In genomic region chr3:16289144-16289889, GRCh38 we compare ENCODE assay signal across 16 cellular contexts. TPM values are rescaled to one million over a fixed set of nuclear protein-coding genes. Genes with fewer than 3 reads are reported as not detected.
DNase-seq lines count a peak whose midpoint lies in the region; ATAC-seq lines count a peak whose summit lies in the region.
"Had no signal": no experiment of that assay in that cellular context is flagged by ENCODE, and none has a peak within 500 bp of the region (broad histone marks: within the 10 kb centered on the region; RNA-seq: fewer than 3 reads in every experiment).

No MANE protein-coding gene starts in this region.

- intact Hi-C loops in activated CD4-positive, alpha-beta T cell treated with anti-CD3 and anti-CD28 coated beads for 36 hours (cut with DNase I, micrococcal nuclease): loop anchor here in 1 of 2 experiments (5.0 kb wide), 1 partner anchor 223 kb away; the partner anchor contains the start of gene RFTN1
- intact Hi-C loops in activated CD4-positive, alpha-beta memory T cell treated with anti-CD3 and anti-CD28 coated beads for 36 hours (cut with micrococcal nuclease): loop anchor here (5.0 to 10.0 kb wide), 3 partner anchors 173 to 945 kb away; no protein-coding TSS in a partner anchor

- POLR2A ChIA-PET in activated CD4-positive, alpha-beta T cell treated with anti-CD3 and anti-CD28 coated beads for 36 hours (lab: Charles Lee): interaction anchor here (1.2 kb wide), 1 partner anchor 30 kb away, joined by 3 read pairs; no protein-coding TSS in a partner anchor
- POLR2A ChIA-PET in activated CD4-positive, alpha-beta memory T cell treated with anti-CD3 and anti-CD28 coated beads for 36 hours (lab: Charles Lee): interaction anchor here (1.1 to 1.4 kb wide), 6 partner anchors 11 to 223 kb away, joined by 3 to 7 read pairs (median 3); partner anchors contain the start of genes DPH3 and OXNAD1

- H3K27ac Mint-ChIP-seq in activated CD4-positive, alpha-beta T cell treated with anti-CD3 and anti-CD28 coated beads for 36 hours: peak overlapping the region; percentile 94
- H3K27ac Mint-ChIP-seq in activated CD4-positive, alpha-beta memory T cell treated with anti-CD3 and anti-CD28 coated beads for 36 hours: peak overlapping the region; percentile 85

- H3K4me3 Mint-ChIP-seq in activated CD4-positive, alpha-beta T cell treated with anti-CD3 and anti-CD28 coated beads for 36 hours: peak overlapping the region; percentile 79
- peak overlapping the region; percentile 70 for H3K4me3 Mint-ChIP-seq in activated CD4-positive, alpha-beta memory T cell treated with anti-CD3 and anti-CD28 coated beads for 36 hours
- H3K4me3 Mint-ChIP-seq: nephron had no signal

- peaks cover 70% of the 10 kb centered on the region for H3K36me3 Mint-ChIP-seq in activated CD4-positive, alpha-beta T cell treated with anti-CD3 and anti-CD28 coated beads for 36 hours (ENCODE audit: low read depth)
- peaks cover 21% of the 10 kb centered on the region for H3K36me3 Mint-ChIP-seq in activated CD4-positive, alpha-beta memory T cell treated with anti-CD3 and anti-CD28 coated beads for 36 hours

- peak; percentile 10 for ATAC-seq in activated CD4-positive, alpha-beta T cell treated with anti-CD3 and anti-CD28 coated beads for 36 hours
- no peak for ATAC-seq in GM21515 (IDR thresholded peaks at IDR 0.05; ENCODE audit: unreplicated experiment)

- H3K4me3 ChIP-seq in skeletal muscle cell (ENCODE audit: low read depth, low read length): no peak overlapping the region
- H3K4me3 ChIP-seq: A549, adrenal gland, GM12878, uterus had no signal

- no peak for DNase-seq in activated CD4-positive, alpha-beta T cell treated with anti-CD3 and anti-CD28 coated beads for 36 hours
- no peak for DNase-seq in activated CD4-positive, alpha-beta T cell treated with anti-CD3 and anti-CD28 coated beads, Interleukin-2, amount 50 U/mL, for 4 hours
- no peak for DNase-seq in activated CD4-positive, alpha-beta memory T cell treated with anti-CD3 and anti-CD28 coated beads for 36 hours
- peak; percentile 51 for DNase-seq in fibroblast of peridontal ligament (ENCODE audit: extremely low read depth)
- DNase-seq in skeletal muscle cell (ENCODE audit: low read depth): peak; percentile 20
- DNase-seq in activated effector memory CD4-positive, alpha-beta T cell treated with anti-CD3 and anti-CD28 coated beads, Interleukin-2, amount 50 U/mL, for 16 hours: no peak
- no peak for DNase-seq in stimulated activated CD8-positive, alpha-beta memory T cell treated with anti-CD3 and anti-CD28 coated beads, Interleukin-4, amount 100 ng/mL, for 48 hours
- DNase-seq: activated CD4-positive, CD25-positive, alpha-beta regulatory T cell; adrenal gland; dermis blood vessel endothelial cell; NK-92 treated with Interleukin-12 subunit alpha and Interleukin-12 subunit beta, amount 100 ng/mL, for 24 hours; uterus had no signal

- peaks cover 5% of the 10 kb centered on the region for H3K9me3 Mint-ChIP-seq in activated CD4-positive, alpha-beta T cell treated with anti-CD3 and anti-CD28 coated beads for 36 hours (ENCODE audit: low read depth)
- H3K9me3 Mint-ChIP-seq in activated CD4-positive, alpha-beta memory T cell treated with anti-CD3 and anti-CD28 coated beads for 36 hours: peaks cover 13% of the 10 kb centered on the region

- CTCF ChIA-PET in activated CD4-positive, alpha-beta T cell treated with anti-CD3 and anti-CD28 coated beads for 36 hours (lab: Charles Lee): interaction anchor here (0.7 to 9.8 kb wide), 15 partner anchors 9 to 1346 kb away, joined by 3 to 262 read pairs (median 4); partner anchors contain the start of genes DPH3 and OXNAD1
- CTCF ChIA-PET in activated CD4-positive, alpha-beta memory T cell treated with anti-CD3 and anti-CD28 coated beads for 36 hours (lab: Charles Lee): interaction anchor here (0.9 to 9.8 kb wide), 14 partner anchors 12 to 307 kb away, joined by 3 to 228 read pairs (median 12); partner anchors contain the start of genes DPH3, OXNAD1 and RFTN1

- H3K4me1 Mint-ChIP-seq in activated CD4-positive, alpha-beta T cell treated with anti-CD3 and anti-CD28 coated beads for 36 hours: peaks cover 95% of the 10 kb centered on the region
- peaks cover 92% of the 10 kb centered on the region for H3K4me1 Mint-ChIP-seq in activated CD4-positive, alpha-beta memory T cell treated with anti-CD3 and anti-CD28 coated beads for 36 hours (ENCODE audit: low read depth)

- no peaks in the 10 kb centered on the region for H3K27me3 Mint-ChIP-seq in activated CD4-positive, alpha-beta T cell treated with anti-CD3 and anti-CD28 coated beads for 36 hours
- no peaks in the 10 kb centered on the region for H3K27me3 Mint-ChIP-seq in activated CD4-positive, alpha-beta memory T cell treated with anti-CD3 and anti-CD28 coated beads for 36 hours

RNA-seq across cellular contexts. Expression of gene OXNAD1, which starts 24.3 kb away (rescaled TPM):
- total RNA-seq in activated CD4-positive, alpha-beta T cell treated with anti-CD3 and anti-CD28 coated beads for 36 hours: 10 to 100 TPM; 27.7 to 34.6 TPM
- total RNA-seq in activated CD4-positive, alpha-beta memory T cell treated with anti-CD3 and anti-CD28 coated beads for 36 hours: 10 to 100 TPM; 23.5 to 24.0 TPM

RNA-seq across cellular contexts. Expression of gene DPH3, which starts 24.6 kb away (rescaled TPM):
- total RNA-seq in activated CD4-positive, alpha-beta T cell treated with anti-CD3 and anti-CD28 coated beads for 36 hours: 10 to 100 TPM; 13.0 to 17.8 TPM
- 10 to 100 TPM; 23.4 TPM for total RNA-seq in activated CD4-positive, alpha-beta memory T cell treated with anti-CD3 and anti-CD28 coated beads for 36 hours

Comparison
In these comparisons a context has a peak if more than half of its experiments do, and no peak if none do; other contexts are left out.
1. DNase-seq: peak in fibroblast of peridontal ligament (single experiment) and skeletal muscle cell (single experiment); none in activated CD4-positive, alpha-beta T cell treated with anti-CD3 and anti-CD28 coated beads for 36 hours (single experiment), activated CD4-positive, alpha-beta T cell treated with anti-CD3 and anti-CD28 coated beads, Interleukin-2, amount 50 U/mL, for 4 hours (0 of 2), activated CD4-positive, alpha-beta memory T cell treated with anti-CD3 and anti-CD28 coated beads for 36 hours (single experiment), activated effector memory CD4-positive, alpha-beta T cell treated with anti-CD3 and anti-CD28 coated beads, Interleukin-2, amount 50 U/mL, for 16 hours (single experiment) and stimulated activated CD8-positive, alpha-beta memory T cell treated with anti-CD3 and anti-CD28 coated beads, Interleukin-4, amount 100 ng/mL, for 48 hours (single experiment).